22 cellular contexts compared by ENCODE assay signal in the genomic region with DNA sequence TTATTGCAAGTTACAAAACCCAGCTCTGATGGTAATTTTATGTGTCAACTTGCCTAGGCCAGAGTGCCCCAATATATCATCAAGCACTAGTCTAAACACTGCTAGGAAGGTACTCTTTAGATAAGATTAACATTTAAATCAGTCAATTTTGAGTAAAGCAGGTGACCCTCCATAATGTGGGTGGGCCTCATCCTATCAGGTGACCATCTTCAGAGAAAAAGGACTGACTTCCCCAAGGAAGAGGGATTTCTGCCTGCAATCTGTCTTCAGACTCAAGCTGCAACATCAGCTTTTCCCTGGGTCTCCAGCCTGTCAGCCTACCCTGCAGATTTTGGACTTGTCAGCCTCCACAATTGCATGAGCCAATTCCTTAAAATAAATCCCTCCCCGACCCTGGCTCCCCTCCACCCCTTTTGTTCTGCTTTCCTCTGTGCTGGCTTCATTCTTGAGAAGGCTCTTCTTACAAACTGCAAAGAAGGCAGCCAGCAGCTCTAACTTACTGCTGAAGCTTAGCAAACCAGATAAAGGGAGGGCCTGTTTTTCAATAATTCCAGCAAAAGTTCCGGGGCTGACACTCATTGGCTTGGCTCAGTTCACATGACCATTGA. TPM values are rescaled to one million over a fixed set of nuclear protein-coding genes. Genes with fewer than 3 reads are reported as not detected.
A peak's percentile ranks its signal among the peaks of the same experiment; 100 is the strongest.
DNase-seq lines count a peak whose midpoint lies in the region; ATAC-seq and TF ChIP-seq lines count a peak whose summit lies in the region.
"Had no signal": no experiment of that assay in that cellular context is flagged by ENCODE, and none has a peak within 500 bp of the region (broad histone marks: within the 10 kb centered on the region; RNA-seq: fewer than 3 reads in every experiment).

No MANE protein-coding gene starts in this region.

- POLR2A ChIA-PET in CD8-positive, alpha-beta T cell (lab: Charles Lee): interaction anchor here (1.1 to 5.5 kb wide), 5 partner anchors 11 to 36 kb away, joined by 3 to 27 read pairs (median 17); no protein-coding TSS in a partner anchor

- no peak overlapping the region for H3K4me3 ChIP-seq in CD8-positive, alpha-beta T cell (ENCODE audit: low read depth, low read length)
- H3K4me3 ChIP-seq in choroid plexus epithelial cell (ENCODE audit: low read depth, low read length): no peak overlapping the region
- no peak overlapping the region for H3K4me3 ChIP-seq in neural progenitor cell
- H3K4me3 ChIP-seq: colonic mucosa, GM12878, thoracic aorta had no signal

- no peaks in the 10 kb centered on the region for H3K9me3 ChIP-seq in CD8-positive, alpha-beta T cell (ENCODE audit: low read length)
- no peaks in the 10 kb centered on the region for H3K9me3 ChIP-seq in neural progenitor cell (ENCODE audit: low read depth)
- H3K9me3 ChIP-seq: colonic mucosa, thoracic aorta had no signal

- H3F3A ChIP-seq in neural progenitor cell (ENCODE audit: low read depth): peaks cover 10% of the 10 kb centered on the region

- H3K36me3 Mint-ChIP-seq in CD8-positive, alpha-beta T cell: no peaks in the 10 kb centered on the region
- H3K36me3 Mint-ChIP-seq in neural progenitor cell: no peaks in the 10 kb centered on the region

- H3K27me3 Mint-ChIP-seq in CD8-positive, alpha-beta T cell (ENCODE audit: low read depth): no peaks in the 10 kb centered on the region
- peaks cover 17% of the 10 kb centered on the region for H3K27me3 Mint-ChIP-seq in neural progenitor cell (ENCODE audit: insufficient read depth, low read depth)

- CTCF ChIA-PET in CD8-positive, alpha-beta T cell (lab: Charles Lee): interaction anchor here (1.2 to 2.9 kb wide), 10 partner anchors 11 to 55 kb away, joined by 3 to 25 read pairs (median 6); no protein-coding TSS in a partner anchor

- ATAC-seq in CD8-positive, alpha-beta T cell: no peak
- ATAC-seq: activated naive CD4-positive, alpha-beta T cell treated with anti-CD3 and anti-CD28 coated beads, Interleukin-2, amount 50 U/mL, for 72 hours; GM12878 had no signal

- no peak for TF ChIP-seq CTCF in CD8-positive, alpha-beta T cell (IDR thresholded peaks at IDR 0.05)
- TF ChIP-seq CTCF in choroid plexus epithelial cell (conservative IDR thresholded peaks at IDR 0.05; ENCODE audit: low read depth, low read length): no peak
- TF ChIP-seq CTCF in neural progenitor cell (IDR thresholded peaks at IDR 0.05): no peak

- no peaks in the 10 kb centered on the region for H3K27me3 ChIP-seq in CD8-positive, alpha-beta T cell (ENCODE audit: insufficient read depth, low read length)
- H3K27me3 ChIP-seq in neural progenitor cell: no peaks in the 10 kb centered on the region
- H3K27me3 ChIP-seq: colonic mucosa had no signal

- peaks cover 100% of the 10 kb centered on the region for H3K4me1 ChIP-seq in CD8-positive, alpha-beta T cell (ENCODE audit: insufficient read depth, low read length)
- H3K4me1 ChIP-seq in neural progenitor cell: peaks cover 8% of the 10 kb centered on the region
- H3K4me1 ChIP-seq: colonic mucosa had no signal

- H3K9ac ChIP-seq in neural progenitor cell: no peak overlapping the region

- intact Hi-C loops in CD8-positive, alpha-beta T cell (cut with DNase I, micrococcal nuclease): no loop called here

- peaks cover 96% of the 10 kb centered on the region for H3K4me1 Mint-ChIP-seq in CD8-positive, alpha-beta T cell (ENCODE audit: low read depth)
- H3K4me1 Mint-ChIP-seq in neural progenitor cell: peaks cover 26% of the 10 kb centered on the region

- no peak overlapping the region for H3K27ac ChIP-seq in CD8-positive, alpha-beta T cell (ENCODE audit: low read depth, low read length)
- H3K27ac ChIP-seq in neural progenitor cell: peak overlapping the region; percentile 35
- H3K27ac ChIP-seq: colonic mucosa, thoracic aorta had no signal

- H4K20me1 ChIP-seq in neural progenitor cell (ENCODE audit: low read depth): no peaks in the 10 kb centered on the region

- H3K79me2 ChIP-seq in neural progenitor cell (ENCODE audit: low read depth): no peaks in the 10 kb centered on the region

- peak overlapping the region; percentile 86 for H2AFZ ChIP-seq in neural progenitor cell (replicated peaks)

- no peaks in the 10 kb centered on the region for H3K36me3 ChIP-seq in CD8-positive, alpha-beta T cell (ENCODE audit: insufficient read depth, low read length)
- H3K36me3 ChIP-seq in neural progenitor cell: no peaks in the 10 kb centered on the region
- H3K36me3 ChIP-seq: colonic mucosa, thoracic aorta had no signal

- no peak overlapping the region for H3K4me2 ChIP-seq in neural progenitor cell

- DNase-seq in CD1c-positive myeloid dendritic cell (ENCODE audit: extremely low spot score) (peak; percentile 44), choroid plexus epithelial cell (ENCODE audit: low read depth) (peak; percentile 15), neural progenitor cell (ENCODE audit: low spot score) (peak; percentile 56), DMS53 (lab: John Stamatoyannopoulos, UW) (no peak), iPS-NIHi7 (ENCODE audit: extremely low spot score) (no peak), NCI-H2029 (lab: John Stamatoyannopoulos, UW) (no peak)
- no peak for DNase-seq in CD8-positive, alpha-beta T cell
- DNase-seq: activated CD4-positive, CD25-positive, alpha-beta regulatory T cell; activated CD8-positive, alpha-beta memory T cell treated with anti-CD3 and anti-CD28 coated beads for 24 hours; activated T-cell treated with anti-CD3 and anti-CD28 coated beads, Interleukin-2, amount 50 U/mL, for 48 hours; colonic mucosa; DND-41; endodermal cell; HFFc6; midbrain; NCI-H1930; NCI-H226; NCI-H774; nephron progenitor cell had no signal

- no peak overlapping the region for H3K4me3 Mint-ChIP-seq in CD8-positive, alpha-beta T cell
- H3K4me3 Mint-ChIP-seq in neural progenitor cell: no peak overlapping the region
- H3K4me3 Mint-ChIP-seq: endodermal cell, HFFc6, nephron progenitor cell had no signal

- H3K9me3 Mint-ChIP-seq in CD8-positive, alpha-beta T cell: peaks cover 3% of the 10 kb centered on the region
- H3K9me3 Mint-ChIP-seq in neural progenitor cell: no peaks in the 10 kb centered on the region
- H3K9me3 Mint-ChIP-seq: endodermal cell, HFFc6, nephron progenitor cell had no signal

- H3K27ac Mint-ChIP-seq in CD8-positive, alpha-beta T cell: peak overlapping the region; percentile 55
- H3K27ac Mint-ChIP-seq in neural progenitor cell: peak overlapping the region; percentile 84
- H3K27ac Mint-ChIP-seq: endodermal cell, HFFc6, nephron progenitor cell had no signal

RNA-seq across cellular contexts. Expression of gene RUNX3, which starts 56.4 kb away (rescaled TPM):
- total RNA-seq in CD8-positive, alpha-beta T cell: 100 to 1,000 TPM; 423 to 424 TPM
- 0.09 TPM in 1 of 2 replicates, not detected in the other for total RNA-seq in neural progenitor cell (ENCODE audit: low replicate concordance)
- total RNA-seq: HFFc6 had no signal

Comparison
In these comparisons a context has a peak if more than half of its experiments do, and no peak if none do; other contexts are left out.
1. DNase-seq: peak in CD1c-positive myeloid dendritic cell (single experiment), choroid plexus epithelial cell (single experiment) and neural progenitor cell (single experiment); none in CD8-positive, alpha-beta T cell (0 of 7), DMS53 (single experiment), iPS-NIHi7 (single experiment) and NCI-H2029 (single experiment).
2. RNA of gene RUNX3, which starts 56.4 kb away (total RNA-seq): 423 to 424 TPM in CD8-positive, alpha-beta T cell; 0.09 TPM in neural progenitor cell; every median in the first group is over 100 times any median in the second.